In genomic region chr14:20684662-20685456, GRCh38 we compare ENCODE assay signal across 8 cellular contexts.
A peak's percentile ranks its signal among the peaks of the same experiment; 100 is the strongest.
DNase-seq lines count a peak whose midpoint lies in the region; ATAC-seq lines count a peak whose summit lies in the region.

No MANE protein-coding gene starts in this region.

- peak overlapping the region; percentile 86 for H2AFZ ChIP-seq in neuron (ENCODE audit: low read depth, low read length)

- DNase-seq in GM04503 (ENCODE audit: low read depth), result peak; percentile 25
- DNase-seq in OCI-M1 (lab: John Stamatoyannopoulos, UW), result peak; percentile 47
- DNase-seq in fibroblast of gingiva (ENCODE audit: low read depth), result peak; percentile 78
- no peak for DNase-seq in stimulated activated CD4-positive, alpha-beta T cell treated with anti-CD3 and anti-CD28 coated beads, Interleukin-2, amount 100 ng/mL, for 48 hours
- DNase-seq in activated T-cell treated with anti-CD3 and anti-CD28 coated beads, Interleukin-2, amount 50 U/mL, for 1 hour, result no peak

- no peak for ATAC-seq in GM21423 (IDR thresholded peaks at IDR 0.05; ENCODE audit: unreplicated experiment)
- ATAC-seq in GM21529 (IDR thresholded peaks at IDR 0.05; ENCODE audit: unreplicated experiment), result no peak

- H3K36me3 ChIP-seq in neuron (ENCODE audit: insufficient read depth, low read length), result no peaks in the 10 kb centered on the region

- H3K4me1 ChIP-seq in neuron (ENCODE audit: insufficient read depth, low read length), result peaks cover 19% of the 10 kb centered on the region

- no peaks in the 10 kb centered on the region for H3K27me3 ChIP-seq in neuron (ENCODE audit: insufficient read depth, low read length)

- H3K9me3 ChIP-seq in neuron (ENCODE audit: low read length), result no peaks in the 10 kb centered on the region

- H3K4me3 ChIP-seq in neuron (ENCODE audit: low read length), result peak overlapping the region; percentile 76

Comparison
In these comparisons a context has a peak if more than half of its experiments do, and no peak if none do; other contexts are left out.
1. DNase-seq: peak in GM04503 (single experiment), OCI-M1 (single experiment) and fibroblast of gingiva (single experiment); none in stimulated activated CD4-positive, alpha-beta T cell treated with anti-CD3 and anti-CD28 coated beads, Interleukin-2, amount 100 ng/mL, for 48 hours (0 of 2) and activated T-cell treated with anti-CD3 and anti-CD28 coated beads, Interleukin-2, amount 50 U/mL, for 1 hour (single experiment).